10 cellular contexts compared by ENCODE assay signal in genomic region chr15:63476229-63476632, GRCh38. TPM values are rescaled to one million over a fixed set of nuclear protein-coding genes. Genes with fewer than 3 reads are reported as not detected.
DNase-seq lines count a peak whose midpoint lies in the region; ATAC-seq and TF ChIP-seq lines count a peak whose summit lies in the region.
"Had no signal": no experiment of that assay in that cellular context is flagged by ENCODE, and none has a peak within 500 bp of the region (broad histone marks: within the 10 kb centered on the region; RNA-seq: fewer than 3 reads in every experiment).

No MANE protein-coding gene starts in this region.

- CTCF ChIA-PET in PC-3 (lab: Charles Lee): no interaction called here

- H3K4me3 ChIP-seq in PC-3 (ENCODE audit: low read length) (no peak overlapping the region), epithelial cell of esophagus (ENCODE audit: low read length) (no peak overlapping the region), trophoblast cell (ENCODE audit: low read depth, low read length) (no peak overlapping the region)
- H3K4me3 ChIP-seq: pancreas, thoracic aorta had no signal

- intact Hi-C loops in PC-3 (cut with micrococcal nuclease): no loop called here

- H2BK12ac ChIP-seq in trophoblast cell (ENCODE audit: low read length): no peak overlapping the region

- BruUV-seq in PC-3 (replicated peaks; lab: Mats Ljungman, UMichigan): no TSS peak

- H3K4me2 ChIP-seq in PC-3 (ENCODE audit: low read length) (0 out of 2 replicates have a peak overlapping the region, but pooled peaks have one; percentile 8), trophoblast cell (ENCODE audit: low read length) (no peak overlapping the region)

- POLR2A ChIA-PET in PC-3 (lab: Charles Lee; ENCODE audit: unreplicated experiment): no interaction called here

- H3K79me2 ChIP-seq in PC-3 (ENCODE audit: low read length) (no peaks in the 10 kb centered on the region), trophoblast cell (ENCODE audit: control insufficient read depth, insufficient read depth, low read length, poor library complexity) (no peaks in the 10 kb centered on the region)

- H3K4me1 ChIP-seq in PC-3 (ENCODE audit: insufficient read depth, low read length): peaks cover 18% of the 10 kb centered on the region; the same call in 1 of the 2 replicates
- H3K4me1 ChIP-seq in trophoblast cell (ENCODE audit: control insufficient read depth in 1 of 2, insufficient read depth in 2 of 2, low read length in 2 of 2): peaks cover 0 to 3% of the 10 kb centered on the region in 2 experiments

- H3K27ac ChIP-seq in PC-3 (ENCODE audit: low read length) (peak overlapping the region; percentile 25; the same call in 1 of the 2 replicates), trophoblast cell (ENCODE audit: low read depth, low read length) (no peak overlapping the region)
- H3K27ac ChIP-seq: pancreas, thoracic aorta had no signal

- no peak overlapping the region for H4K91ac ChIP-seq in trophoblast cell (ENCODE audit: low read depth, low read length)

- H4K12ac ChIP-seq in trophoblast cell (ENCODE audit: low read depth, low read length): no peak overlapping the region

- H3K27me3 ChIP-seq in PC-3 (ENCODE audit: low read length) (no peaks in the 10 kb centered on the region), trophoblast cell (ENCODE audit: insufficient read depth, low read length) (no peaks in the 10 kb centered on the region)
- H3K27me3 ChIP-seq: pancreas had no signal

- WGBS in trophoblast cell (ENCODE audit: extremely low coverage, insufficient coverage, insufficient read length): no CpG with 5 or more reads among the region's 2 CpGs

- H3F3A ChIP-seq in PC-3 (ENCODE audit: low read length, unreplicated experiment): no peaks in the 10 kb centered on the region

- H4K8ac ChIP-seq in trophoblast cell (ENCODE audit: low read depth, low read length): no peak overlapping the region

- H3K23ac ChIP-seq in trophoblast cell (ENCODE audit: low read length): no peak overlapping the region

- H2AK5ac ChIP-seq in trophoblast cell (ENCODE audit: low read length): no peak overlapping the region

- H3K14ac ChIP-seq in trophoblast cell (ENCODE audit: low read length): no peak overlapping the region

- H3K79me1 ChIP-seq in trophoblast cell (ENCODE audit: low read length): no peaks in the 10 kb centered on the region

- H3K9me3 ChIP-seq in PC-3 (ENCODE audit: low read length) (no peaks in the 10 kb centered on the region), trophoblast cell (ENCODE audit: insufficient read depth, low read depth, low read length) (no peaks in the 10 kb centered on the region)
- H3K9me3 ChIP-seq: pancreas, thoracic aorta had no signal

- H2BK5ac ChIP-seq in trophoblast cell (ENCODE audit: low read depth, low read length, poor library complexity): no peak overlapping the region

- H2BK120ac ChIP-seq in trophoblast cell (ENCODE audit: insufficient read depth, low read length, poor library complexity): no peak overlapping the region

- H3K9ac ChIP-seq in PC-3 (ENCODE audit: low read length) (no peak overlapping the region), trophoblast cell (ENCODE audit: low read length) (no peak overlapping the region)

- DNase-seq in Daoy (ENCODE audit: low read depth): peak; percentile 79
- peak; percentile 68 for DNase-seq in PC-3
- DNase-seq in epithelial cell of esophagus (ENCODE audit: low read depth): peak; percentile 97
- peak; percentile 64 to 83 for DNase-seq in trophoblast cell
- DNase-seq: pancreas had no signal

- no peaks in the 10 kb centered on the region for H3K36me3 ChIP-seq in PC-3 (ENCODE audit: low read depth, low read length)
- no peaks in the 10 kb centered on the region for H3K36me3 ChIP-seq in trophoblast cell (ENCODE audit: control insufficient read depth in 1 of 2, insufficient read depth in 2 of 2, low read length in 2 of 2)
- H3K36me3 ChIP-seq: pancreas, thoracic aorta had no signal

- H4K20me1 ChIP-seq in PC-3 (ENCODE audit: low read length): no peaks in the 10 kb centered on the region

- no peak for TF ChIP-seq CTCF in PC-3 (conservative IDR thresholded peaks at IDR 0.05; ENCODE audit: low read depth, low read length)
- TF ChIP-seq CTCF in epithelial cell of esophagus (IDR thresholded peaks at IDR 0.05; ENCODE audit: insufficient read depth, low read depth, low read length, missing control alignments): no peak

- H3K4ac ChIP-seq in trophoblast cell (ENCODE audit: low read depth, low read length): no peak overlapping the region

- no peak overlapping the region for H3K18ac ChIP-seq in trophoblast cell (ENCODE audit: low read length)

- peak; percentile 23; the same call in 1 of the 2 replicates for ATAC-seq in PC-3
- no peak for ATAC-seq in GM18511 (IDR thresholded peaks at IDR 0.05; ENCODE audit: unreplicated experiment)
- no peak for ATAC-seq in GM18519 (IDR thresholded peaks at IDR 0.05; ENCODE audit: low FRiP score, unreplicated experiment)
- no peak for ATAC-seq in GM21528 (IDR thresholded peaks at IDR 0.05; ENCODE audit: low FRiP score, unreplicated experiment)
- ATAC-seq in GM18873 (IDR thresholded peaks at IDR 0.05; ENCODE audit: low FRiP score, unreplicated experiment): no peak

- H3K9me2 ChIP-seq in PC-3 (replicated peaks; ENCODE audit: low read length): no peaks in the 10 kb centered on the region

- H2AFZ ChIP-seq in PC-3 (ENCODE audit: low read length): no peak overlapping the region
- H2AFZ ChIP-seq in trophoblast cell (ENCODE audit: insufficient read depth, low read length, poor library complexity): no peak overlapping the region

RNA-seq across cellular contexts. Expression of gene USP3, which starts 28.2 kb away (rescaled TPM):
- total RNA-seq in Daoy (2014; rRNA removed; shearing (Covaris generic)): 28.1 and 35.7 TPM in 2 replicates
- total RNA-seq in PC-3 (2014; rRNA removed): 26.9 and 27.3 TPM in 2 replicates
- 28.3 and 28.6 TPM in 2 replicates for polyA plus RNA-seq in trophoblast cell (2013)
